25 cellular contexts compared by ENCODE assay signal in the genomic region with DNA sequence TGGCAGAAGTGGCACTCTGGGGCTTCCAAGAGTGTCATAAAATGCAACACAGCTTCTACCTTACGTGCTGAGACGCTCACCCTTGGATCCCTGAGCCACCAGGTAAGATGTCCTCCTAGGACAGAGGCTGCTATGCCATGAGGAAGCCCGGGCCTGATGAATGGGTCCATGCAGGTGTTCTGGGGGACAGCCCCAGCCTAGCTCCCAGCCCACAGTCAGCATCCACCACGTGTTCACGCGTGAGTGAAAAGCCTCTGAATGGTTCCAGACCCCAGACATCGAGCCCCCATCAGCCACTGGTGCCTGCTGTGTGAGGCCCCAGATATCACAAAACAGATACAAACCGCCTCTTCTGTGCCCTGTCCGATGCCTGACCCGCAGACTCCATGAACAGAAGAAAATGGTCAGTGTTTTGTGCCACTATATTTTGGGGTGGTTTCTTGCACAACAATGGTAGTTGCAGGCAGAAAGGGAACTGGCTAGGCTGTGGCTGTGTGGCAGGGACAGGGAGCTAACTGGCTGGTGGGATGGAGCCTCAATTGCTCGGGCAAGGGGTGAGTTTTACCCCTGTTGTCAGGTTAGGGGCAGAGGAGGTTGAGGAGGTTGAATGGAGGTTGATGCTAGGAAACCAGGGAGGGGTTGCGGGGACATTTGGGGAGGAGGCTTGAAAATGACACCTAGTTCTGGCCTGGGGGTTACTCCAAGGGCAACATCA.
DNase-seq lines count a peak whose midpoint lies in the region; ATAC-seq and TF ChIP-seq lines count a peak whose summit lies in the region.
"Had no signal": no experiment of that assay in that cellular context is flagged by ENCODE, and none has a peak within 500 bp of the region (broad histone marks: within the 10 kb centered on the region; RNA-seq: fewer than 3 reads in every experiment).

No MANE protein-coding gene starts in this region.

- no peaks in the 10 kb centered on the region for H4K20me1 ChIP-seq in neural cell (ENCODE audit: insufficient read depth)
- H4K20me1 ChIP-seq: BLaER1 treated with 17β-estradiol and CSF1 and Interleukin-3, amounts not matched to agents 10 nM and 100 nM had no signal

- peaks cover 27% of the 10 kb centered on the region for H3K4me1 Mint-ChIP-seq in type B pancreatic cell (ENCODE audit: unreplicated experiment)

- H3F3A ChIP-seq in neural cell (ENCODE audit: insufficient read depth, low read length, poor library complexity, severe bottlenecking) = no peaks in the 10 kb centered on the region

- H3K4me1 ChIP-seq in heart right ventricle = peaks cover 22 to 61% (median 44%) of the 10 kb centered on the region in 9 donors

- no peaks in the 10 kb centered on the region for H3K9me3 Mint-ChIP-seq in type B pancreatic cell
- H3K9me3 Mint-ChIP-seq: activated CD4-positive, alpha-beta memory T cell treated with anti-CD3 and anti-CD28 coated beads for 36 hours; activated naive CD4-positive, alpha-beta T cell treated with anti-CD3 and anti-CD28 coated beads for 36 hours; mesothelial cell of epicardium; nephron progenitor cell; T-helper 2 cell treated with Interferon-gamma antibody and Interleukin-4, amounts not matched to agents 5 μg/mL and 100 μg/mL, for 36 hours had no signal

- H3K27me3 Mint-ChIP-seq in type B pancreatic cell = no peaks in the 10 kb centered on the region

- H3K36me3 Mint-ChIP-seq in type B pancreatic cell = no peaks in the 10 kb centered on the region
- H3K36me3 Mint-ChIP-seq: activated CD4-positive, alpha-beta memory T cell treated with anti-CD3 and anti-CD28 coated beads for 36 hours; mesothelial cell of epicardium had no signal

- H3K27me3 ChIP-seq in heart right ventricle (no peaks in the 10 kb centered on the region), neural cell (ENCODE audit: insufficient read depth, low read depth, low read length) (no peaks in the 10 kb centered on the region)
- H3K27me3 ChIP-seq: BLaER1 treated with 17β-estradiol and CSF1 and Interleukin-3, amounts not matched to agents 10 nM and 100 nM; esophagus muscularis mucosa; gastroesophageal sphincter had no signal

- TF ChIP-seq EP300 in neural cell (conservative IDR thresholded peaks at IDR 0.05; ENCODE audit: poor library complexity, severe bottlenecking) = no peak

- H2AFZ ChIP-seq in neural cell (ENCODE audit: low read depth, low read length) = no peak overlapping the region

- H3K9me3 ChIP-seq in heart right ventricle = no peaks in the 10 kb centered on the region
- no peaks in the 10 kb centered on the region for H3K9me3 ChIP-seq in neural cell (ENCODE audit: low read length)
- H3K9me3 ChIP-seq: A549; BLaER1 treated with 17β-estradiol and CSF1 and Interleukin-3, amounts not matched to agents 10 nM and 100 nM; esophagus muscularis mucosa; gastroesophageal sphincter had no signal

- ATAC-seq in heart right ventricle = no peak
- no peak for ATAC-seq in left ventricle myocardium superior
- ATAC-seq: A549, gastroesophageal sphincter had no signal

- H3K27ac Mint-ChIP-seq in type B pancreatic cell = peak overlapping the region; percentile 21
- H3K27ac Mint-ChIP-seq: activated CD4-positive, alpha-beta memory T cell treated with anti-CD3 and anti-CD28 coated beads for 36 hours; activated naive CD4-positive, alpha-beta T cell treated with anti-CD3 and anti-CD28 coated beads for 36 hours; nephron progenitor cell; T-helper 2 cell treated with Interferon-gamma antibody and Interleukin-4, amounts not matched to agents 5 μg/mL and 100 μg/mL, for 36 hours had no signal

- no peaks in the 10 kb centered on the region for H3K79me2 ChIP-seq in neural cell (replicated peaks; ENCODE audit: insufficient read depth, low read length)

- no peak overlapping the region for H3K9ac ChIP-seq in neural cell (ENCODE audit: low read length)
- H3K9ac ChIP-seq: BLaER1 treated with 17β-estradiol and CSF1 and Interleukin-3, amounts not matched to agents 10 nM and 100 nM had no signal

- H3K36me3 ChIP-seq in heart right ventricle = no peaks in the 10 kb centered on the region
- H3K36me3 ChIP-seq in neural cell (ENCODE audit: insufficient read depth, low read length) = no peaks in the 10 kb centered on the region
- H3K36me3 ChIP-seq: BLaER1 treated with 17β-estradiol and CSF1 and Interleukin-3, amounts not matched to agents 10 nM and 100 nM; esophagus muscularis mucosa; gastroesophageal sphincter had no signal

- intact Hi-C loops in heart right ventricle (cut with DNase I) = loop anchor here in 9 of 10 donors (2.0 to 10.0 kb wide), 12 partner anchors 33 to 516 kb away; a partner anchor contains a TSS
- intact Hi-C loops in left ventricle myocardium superior (cut with micrococcal nuclease) = loop anchor here (2.0 to 5.0 kb wide), 2 partner anchors 353 to 422 kb away; no protein-coding TSS in a partner anchor

- CTCF ChIA-PET in HEK293T (lab: Yijun Ruan, JAX) = interaction anchor here (1.2 to 2.7 kb wide), 2 partner anchors 10 to 12 kb away, joined by 3 to 8 read pairs; no protein-coding TSS in a partner anchor

- 87 to 92% methylated on average over 12 of the region's 12 CpGs for WGBS in heart right ventricle, 2 donors

- no peak overlapping the region for H3K4me2 ChIP-seq in neural cell (ENCODE audit: low read length)
- H3K4me2 ChIP-seq: A549 had no signal

- no peak for TF ChIP-seq CTCF in heart right ventricle (IDR thresholded peaks at IDR 0.05)
- TF ChIP-seq CTCF in neural cell (IDR thresholded peaks at IDR 0.05; ENCODE audit: poor library complexity, severe bottlenecking) = no peak
- TF ChIP-seq CTCF in type B pancreatic cell (conservative IDR thresholded peaks at IDR 0.05) = no peak

- H3K4me3 Mint-ChIP-seq in type B pancreatic cell = no peak overlapping the region
- H3K4me3 Mint-ChIP-seq: activated CD4-positive, alpha-beta memory T cell treated with anti-CD3 and anti-CD28 coated beads for 36 hours; activated naive CD4-positive, alpha-beta T cell treated with anti-CD3 and anti-CD28 coated beads for 36 hours; mesothelial cell of epicardium; nephron progenitor cell; T-helper 2 cell treated with Interferon-gamma antibody and Interleukin-4, amounts not matched to agents 5 μg/mL and 100 μg/mL, for 36 hours had no signal

- no peak for TF ChIP-seq RAD21 in neural cell (conservative IDR thresholded peaks at IDR 0.05)

- H3K27ac ChIP-seq in heart right ventricle = peak overlapping the region in 7 of 10 donors; percentile 30 to 87 (median 77)
- H3K27ac ChIP-seq in angular gyrus (ENCODE audit: low read depth, low read length) = peak overlapping the region; percentile 91
- H3K27ac ChIP-seq in neural cell (ENCODE audit: low read length) = peak overlapping the region; percentile 41
- H3K27ac ChIP-seq: A549; BLaER1 treated with 17β-estradiol and CSF1 and Interleukin-3, amounts not matched to agents 10 nM and 100 nM; esophagus muscularis mucosa had no signal

- DNase-seq in heart right ventricle (no peak), left ventricle myocardium superior (no peak), type B pancreatic cell (ENCODE audit: extremely low spot score, unreplicated experiment) (no peak), HEK293T (ENCODE audit: extremely low spot score) (no peak), NCI-H146 (lab: John Stamatoyannopoulos, UW) (no peak), SW 1271 (lab: John Stamatoyannopoulos, UW) (no peak)
- DNase-seq: activated CD4-positive, alpha-beta memory T cell treated with anti-CD3 and anti-CD28 coated beads for 36 hours; activated CD4-positive, CD25-positive, alpha-beta regulatory T cell; activated naive CD4-positive, alpha-beta T cell treated with anti-CD3 and anti-CD28 coated beads for 36 hours; activated T-cell treated with anti-CD3 and anti-CD28 coated beads for 4 hours; cerebellar nuclear complex; DMS 273 treated with DMSO at 0.1 percent for 48 hours; effector memory CD4-positive, alpha-beta T cell; NCI-H1694; NCI-H748 treated with DMSO at 0.1 percent for 48 hours; nephron progenitor cell; SIG-M5 had no signal

- POLR2A ChIA-PET in HEK293T (lab: Yijun Ruan, JAX) = no interaction called here

- no peaks in the 10 kb centered on the region for H3K9me2 ChIP-seq in neural cell (ENCODE audit: insufficient read depth, low read length)

- H3K4me3 ChIP-seq in heart right ventricle = no peak overlapping the region
- H3K4me3 ChIP-seq in neural cell (ENCODE audit: low read length) = no peak overlapping the region
- H3K4me3 ChIP-seq: A549; BLaER1 treated with 17β-estradiol and CSF1 and Interleukin-3, amounts not matched to agents 10 nM and 100 nM; esophagus muscularis mucosa; gastroesophageal sphincter had no signal

TF ChIP-seq in HEK293T, 16 proteins besides CTCF, POLR2A, EP300 and RAD21:
- TF ChIP-seq FOXM1 (IDR thresholded peaks at IDR 0.05; ENCODE audit: borderline replicate concordance) (no peak), TARDBP (IDR thresholded peaks at IDR 0.05) (no peak), FOXA1 (IDR thresholded peaks at IDR 0.05) (no peak), HDGF (IDR thresholded peaks at IDR 0.05; ENCODE audit: borderline replicate concordance) (no peak), ELF4 (IDR thresholded peaks at IDR 0.05) (no peak), ZNF384 (IDR thresholded peaks at IDR 0.05) (no peak), ARNT (IDR thresholded peaks at IDR 0.05) (no peak), BHLHE40 (IDR thresholded peaks at IDR 0.05; ENCODE audit: borderline replicate concordance) (no peak), SP1 (IDR thresholded peaks at IDR 0.05) (no peak), NFRKB (IDR thresholded peaks at IDR 0.05) (no peak), CTBP1 (IDR thresholded peaks at IDR 0.05; ENCODE audit: borderline replicate concordance) (no peak), FOXK2 (IDR thresholded peaks at IDR 0.05) (no peak), LEF1 (IDR thresholded peaks at IDR 0.05; ENCODE audit: borderline replicate concordance) (no peak), L3MBTL2 (conservative IDR thresholded peaks at IDR 0.05) (no peak), SUZ12 (IDR thresholded peaks at IDR 0.05) (no peak)
- TF ChIP-seq, protein P1, sequence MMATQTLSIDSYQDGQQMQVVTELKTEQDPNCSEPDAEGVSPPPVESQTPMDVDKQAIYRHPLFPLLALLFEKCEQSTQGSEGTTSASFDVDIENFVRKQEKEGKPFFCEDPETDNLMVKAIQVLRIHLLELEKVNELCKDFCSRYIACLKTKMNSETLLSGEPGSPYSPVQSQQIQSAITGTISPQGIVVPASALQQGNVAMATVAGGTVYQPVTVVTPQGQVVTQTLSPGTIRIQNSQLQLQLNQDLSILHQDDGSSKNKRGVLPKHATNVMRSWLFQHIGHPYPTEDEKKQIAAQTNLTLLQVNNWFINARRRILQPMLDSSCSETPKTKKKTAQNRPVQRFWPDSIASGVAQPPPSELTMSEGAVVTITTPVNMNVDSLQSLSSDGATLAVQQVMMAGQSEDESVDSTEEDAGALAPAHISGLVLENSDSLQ (IDR thresholded peaks at IDR 0.05) = no peak

Comparison
In these comparisons a context has a peak if more than half of its experiments do, and no peak if none do; other contexts are left out.
1. H3K27ac ChIP-seq: peak in every context shown above with its lines; median percentile 91 in angular gyrus; 77 in heart right ventricle; 41 in neural cell.